Comparison of ENCODE assay signal across 1 cellular context in the genomic region with DNA sequence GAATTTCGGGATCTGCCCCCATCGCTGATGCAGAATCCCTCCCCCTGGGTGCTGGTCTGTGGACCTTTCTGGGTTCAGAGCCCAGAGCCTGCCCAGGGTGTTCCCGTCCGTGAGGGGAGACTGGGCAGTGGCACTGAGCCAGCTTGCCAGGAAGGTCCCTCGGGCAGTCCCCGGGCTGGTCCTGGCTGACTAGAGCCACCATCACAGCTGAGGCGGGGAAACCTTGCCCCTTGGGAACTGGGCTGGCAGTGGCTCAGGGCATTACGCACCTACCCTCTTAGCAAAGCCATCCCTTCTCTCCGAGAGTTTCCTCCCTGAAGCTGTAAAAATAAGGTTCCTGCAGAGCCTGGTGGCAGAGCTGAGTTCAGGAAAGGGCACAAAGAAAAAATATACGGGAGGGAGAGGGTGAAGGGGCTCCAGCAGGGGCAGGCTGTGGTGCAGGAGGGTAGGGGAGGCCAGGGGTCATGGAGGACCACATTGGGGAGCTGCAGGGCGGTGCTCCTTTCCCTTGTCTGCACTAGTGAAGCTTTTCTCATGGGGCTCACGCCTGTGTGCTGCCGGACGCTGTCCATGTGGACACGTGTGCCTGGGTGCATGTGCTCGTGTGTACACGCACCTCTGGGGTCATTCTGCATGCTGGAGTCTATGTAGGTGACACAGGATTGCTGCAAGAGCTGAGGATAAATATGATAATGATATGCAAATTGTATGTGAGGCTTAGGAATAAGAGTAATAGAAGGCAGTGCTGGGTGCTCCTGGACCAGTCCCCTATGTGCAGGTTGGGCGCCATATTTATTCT.
TF ChIP-seq lines count a peak whose summit lies in the region.

No MANE protein-coding gene starts in this region.

TF ChIP-seq in H1, 55 proteins besides CTCF, POLR2A, EP300 and RAD21:
- no peak for TF ChIP-seq TCF12 (IDR thresholded peaks at IDR 0.05; ENCODE audit: low read depth, low read length)
- no peak for TF ChIP-seq RXRA (IDR thresholded peaks at IDR 0.05; ENCODE audit: insufficient read depth, low read depth, low read length)
- TF ChIP-seq CHD2 (IDR thresholded peaks at IDR 0.05; ENCODE audit: low read length), result no peak
- no peak for TF ChIP-seq NRF1 (IDR thresholded peaks at IDR 0.05; ENCODE audit: low read depth, low read length)
- TF ChIP-seq ASH2L (IDR thresholded peaks at IDR 0.05; ENCODE audit: low read length), result no peak
- TF ChIP-seq SP2 (IDR thresholded peaks at IDR 0.05; ENCODE audit: low read length), result no peak
- no peak for TF ChIP-seq BRCA1 (IDR thresholded peaks at IDR 0.05; ENCODE audit: low read depth, low read length)
- no peak for TF ChIP-seq CBX8 (IDR thresholded peaks at IDR 0.05; ENCODE audit: borderline replicate concordance, low read depth, low read length)
- no peak for TF ChIP-seq FOSL1 (IDR thresholded peaks at IDR 0.05; ENCODE audit: insufficient read depth, low read depth, low read length)
- TF ChIP-seq SRF (IDR thresholded peaks at IDR 0.05; ENCODE audit: low read depth, low read length), result no peak
- TF ChIP-seq, protein P1, sequence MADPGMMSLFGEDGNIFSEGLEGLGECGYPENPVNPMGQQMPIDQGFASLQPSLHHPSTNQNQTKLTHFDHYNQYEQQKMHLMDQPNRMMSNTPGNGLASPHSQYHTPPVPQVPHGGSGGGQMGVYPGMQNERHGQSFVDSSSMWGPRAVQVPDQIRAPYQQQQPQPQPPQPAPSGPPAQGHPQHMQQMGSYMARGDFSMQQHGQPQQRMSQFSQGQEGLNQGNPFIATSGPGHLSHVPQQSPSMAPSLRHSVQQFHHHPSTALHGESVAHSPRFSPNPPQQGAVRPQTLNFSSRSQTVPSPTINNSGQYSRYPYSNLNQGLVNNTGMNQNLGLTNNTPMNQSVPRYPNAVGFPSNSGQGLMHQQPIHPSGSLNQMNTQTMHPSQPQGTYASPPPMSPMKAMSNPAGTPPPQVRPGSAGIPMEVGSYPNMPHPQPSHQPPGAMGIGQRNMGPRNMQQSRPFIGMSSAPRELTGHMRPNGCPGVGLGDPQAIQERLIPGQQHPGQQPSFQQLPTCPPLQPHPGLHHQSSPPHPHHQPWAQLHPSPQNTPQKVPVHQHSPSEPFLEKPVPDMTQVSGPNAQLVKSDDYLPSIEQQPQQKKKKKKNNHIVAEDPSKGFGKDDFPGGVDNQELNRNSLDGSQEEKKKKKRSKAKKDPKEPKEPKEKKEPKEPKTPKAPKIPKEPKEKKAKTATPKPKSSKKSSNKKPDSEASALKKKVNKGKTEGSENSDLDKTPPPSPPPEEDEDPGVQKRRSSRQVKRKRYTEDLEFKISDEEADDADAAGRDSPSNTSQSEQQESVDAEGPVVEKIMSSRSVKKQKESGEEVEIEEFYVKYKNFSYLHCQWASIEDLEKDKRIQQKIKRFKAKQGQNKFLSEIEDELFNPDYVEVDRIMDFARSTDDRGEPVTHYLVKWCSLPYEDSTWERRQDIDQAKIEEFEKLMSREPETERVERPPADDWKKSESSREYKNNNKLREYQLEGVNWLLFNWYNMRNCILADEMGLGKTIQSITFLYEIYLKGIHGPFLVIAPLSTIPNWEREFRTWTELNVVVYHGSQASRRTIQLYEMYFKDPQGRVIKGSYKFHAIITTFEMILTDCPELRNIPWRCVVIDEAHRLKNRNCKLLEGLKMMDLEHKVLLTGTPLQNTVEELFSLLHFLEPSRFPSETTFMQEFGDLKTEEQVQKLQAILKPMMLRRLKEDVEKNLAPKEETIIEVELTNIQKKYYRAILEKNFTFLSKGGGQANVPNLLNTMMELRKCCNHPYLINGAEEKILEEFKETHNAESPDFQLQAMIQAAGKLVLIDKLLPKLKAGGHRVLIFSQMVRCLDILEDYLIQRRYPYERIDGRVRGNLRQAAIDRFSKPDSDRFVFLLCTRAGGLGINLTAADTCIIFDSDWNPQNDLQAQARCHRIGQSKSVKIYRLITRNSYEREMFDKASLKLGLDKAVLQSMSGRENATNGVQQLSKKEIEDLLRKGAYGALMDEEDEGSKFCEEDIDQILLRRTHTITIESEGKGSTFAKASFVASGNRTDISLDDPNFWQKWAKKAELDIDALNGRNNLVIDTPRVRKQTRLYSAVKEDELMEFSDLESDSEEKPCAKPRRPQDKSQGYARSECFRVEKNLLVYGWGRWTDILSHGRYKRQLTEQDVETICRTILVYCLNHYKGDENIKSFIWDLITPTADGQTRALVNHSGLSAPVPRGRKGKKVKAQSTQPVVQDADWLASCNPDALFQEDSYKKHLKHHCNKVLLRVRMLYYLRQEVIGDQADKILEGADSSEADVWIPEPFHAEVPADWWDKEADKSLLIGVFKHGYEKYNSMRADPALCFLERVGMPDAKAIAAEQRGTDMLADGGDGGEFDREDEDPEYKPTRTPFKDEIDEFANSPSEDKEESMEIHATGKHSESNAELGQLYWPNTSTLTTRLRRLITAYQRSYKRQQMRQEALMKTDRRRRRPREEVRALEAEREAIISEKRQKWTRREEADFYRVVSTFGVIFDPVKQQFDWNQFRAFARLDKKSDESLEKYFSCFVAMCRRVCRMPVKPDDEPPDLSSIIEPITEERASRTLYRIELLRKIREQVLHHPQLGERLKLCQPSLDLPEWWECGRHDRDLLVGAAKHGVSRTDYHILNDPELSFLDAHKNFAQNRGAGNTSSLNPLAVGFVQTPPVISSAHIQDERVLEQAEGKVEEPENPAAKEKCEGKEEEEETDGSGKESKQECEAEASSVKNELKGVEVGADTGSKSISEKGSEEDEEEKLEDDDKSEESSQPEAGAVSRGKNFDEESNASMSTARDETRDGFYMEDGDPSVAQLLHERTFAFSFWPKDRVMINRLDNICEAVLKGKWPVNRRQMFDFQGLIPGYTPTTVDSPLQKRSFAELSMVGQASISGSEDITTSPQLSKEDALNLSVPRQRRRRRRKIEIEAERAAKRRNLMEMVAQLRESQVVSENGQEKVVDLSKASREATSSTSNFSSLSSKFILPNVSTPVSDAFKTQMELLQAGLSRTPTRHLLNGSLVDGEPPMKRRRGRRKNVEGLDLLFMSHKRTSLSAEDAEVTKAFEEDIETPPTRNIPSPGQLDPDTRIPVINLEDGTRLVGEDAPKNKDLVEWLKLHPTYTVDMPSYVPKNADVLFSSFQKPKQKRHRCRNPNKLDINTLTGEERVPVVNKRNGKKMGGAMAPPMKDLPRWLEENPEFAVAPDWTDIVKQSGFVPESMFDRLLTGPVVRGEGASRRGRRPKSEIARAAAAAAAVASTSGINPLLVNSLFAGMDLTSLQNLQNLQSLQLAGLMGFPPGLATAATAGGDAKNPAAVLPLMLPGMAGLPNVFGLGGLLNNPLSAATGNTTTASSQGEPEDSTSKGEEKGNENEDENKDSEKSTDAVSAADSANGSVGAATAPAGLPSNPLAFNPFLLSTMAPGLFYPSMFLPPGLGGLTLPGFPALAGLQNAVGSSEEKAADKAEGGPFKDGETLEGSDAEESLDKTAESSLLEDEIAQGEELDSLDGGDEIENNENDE (IDR thresholded peaks at IDR 0.05; ENCODE audit: insufficient replicate concordance, low read length), result no peak
- no peak for TF ChIP-seq HDAC6 (IDR thresholded peaks at IDR 0.05; ENCODE audit: low read depth, low read length)
- TF ChIP-seq ZNF274 (IDR thresholded peaks at IDR 0.05; ENCODE audit: borderline replicate concordance, extremely low read depth, low read length), result no peak
- no peak for TF ChIP-seq TBP (IDR thresholded peaks at IDR 0.05; ENCODE audit: low read depth, low read length)
TF ChIP-seq in H1: peak in this region for 0.
